Comparison of ENCODE assay signal across 1 cellular context in genomic region chr12:6423267-6424007, GRCh38.
TF ChIP-seq lines count a peak whose summit lies in the region.

No MANE protein-coding gene starts in this region.

TF ChIP-seq in HepG2, 621 proteins besides CTCF, POLR2A, EP300 and RAD21 (continued from another document and continues in another):
- TF ChIP-seq ZHX2 (IDR thresholded peaks at IDR 0.05; ENCODE audit: low read depth), result no peak
- TF ChIP-seq ZHX2 (CRISPR knock-in tag; IDR thresholded peaks at IDR 0.05; ENCODE audit: borderline replicate concordance), result no peak
- no peak for TF ChIP-seq SP140L (CRISPR knock-in tag; IDR thresholded peaks at IDR 0.05; ENCODE audit: borderline replicate concordance)
- peak; percentile 47; the same call in 1 of the 2 replicates for TF ChIP-seq ARID4A (CRISPR knock-in tag; IDR thresholded peaks at IDR 0.05; ENCODE audit: borderline replicate concordance)
- no peak for TF ChIP-seq FUBP1 (CRISPR knock-in tag; IDR thresholded peaks at IDR 0.05; ENCODE audit: borderline replicate concordance)
- TF ChIP-seq IKZF5 (CRISPR knock-in tag; IDR thresholded peaks at IDR 0.05), result no peak; the same call in 1 of the 2 replicates
- no peak for TF ChIP-seq ZMYM2 (CRISPR knock-in tag; IDR thresholded peaks at IDR 0.05)
- no peak for TF ChIP-seq MAFK (conservative IDR thresholded peaks at IDR 0.05 in 1 of 2, IDR thresholded peaks at IDR 0.05 in 1 of 2; ENCODE audit: low read length in 2 of 2)
- TF ChIP-seq RERE (CRISPR knock-in tag; IDR thresholded peaks at IDR 0.05; ENCODE audit: low read depth), result no peak
- no peak for TF ChIP-seq ZNF24 (IDR thresholded peaks at IDR 0.05)
- TF ChIP-seq USF2 (IDR thresholded peaks at IDR 0.05; ENCODE audit: low read depth, low read length), result peak; percentile 49
- peak; percentile 63; the same call in 1 of the 2 replicates for TF ChIP-seq USF2 (CRISPR knock-in tag; IDR thresholded peaks at IDR 0.05; ENCODE audit: borderline replicate concordance)
- TF ChIP-seq RFX3 (CRISPR knock-in tag; IDR thresholded peaks at IDR 0.05), result no peak
- no peak for TF ChIP-seq PRMT3 (CRISPR knock-in tag; IDR thresholded peaks at IDR 0.05; ENCODE audit: borderline replicate concordance, low read depth)
- no peak for TF ChIP-seq NFATC3 (CRISPR knock-in tag; IDR thresholded peaks at IDR 0.05)
- TF ChIP-seq ZNF768 (CRISPR knock-in tag; IDR thresholded peaks at IDR 0.05), result no peak
- TF ChIP-seq ATF7 (IDR thresholded peaks at IDR 0.05), result no peak
- no peak for TF ChIP-seq ATF7 (CRISPR knock-in tag; IDR thresholded peaks at IDR 0.05)
- peak; percentile 75; the same call in 1 of the 2 replicates for TF ChIP-seq KDM2A (CRISPR knock-in tag; IDR thresholded peaks at IDR 0.05; ENCODE audit: borderline replicate concordance, low read depth)
- no peak for TF ChIP-seq RORA (CRISPR knock-in tag; IDR thresholded peaks at IDR 0.05)
- TF ChIP-seq CHD2 (IDR thresholded peaks at IDR 0.05; ENCODE audit: low read depth, low read length), result no peak
- TF ChIP-seq SAFB2 (CRISPR knock-in tag; IDR thresholded peaks at IDR 0.05; ENCODE audit: borderline replicate concordance, low read depth), result no peak
- no peak for TF ChIP-seq SMYD3 (CRISPR knock-in tag; IDR thresholded peaks at IDR 0.05)
- no peak for TF ChIP-seq E2F2 (CRISPR knock-in tag; IDR thresholded peaks at IDR 0.05; ENCODE audit: borderline replicate concordance)
- no peak for TF ChIP-seq ZNF670 (CRISPR knock-in tag; IDR thresholded peaks at IDR 0.05; ENCODE audit: borderline replicate concordance)
- TF ChIP-seq MAZ (IDR thresholded peaks at IDR 0.05; ENCODE audit: borderline replicate concordance, low read depth, low read length), result no peak
- no peak for TF ChIP-seq MAZ (CRISPR knock-in tag; IDR thresholded peaks at IDR 0.05; ENCODE audit: low read depth)
- TF ChIP-seq NR3C1 (CRISPR knock-in tag; IDR thresholded peaks at IDR 0.05), result no peak
- no peak for TF ChIP-seq TSC22D2 (CRISPR knock-in tag; IDR thresholded peaks at IDR 0.05; ENCODE audit: borderline replicate concordance)
- 0 out of 2 replicates have a peak, but pooled peaks have one; percentile 14 for TF ChIP-seq ZNF652 (CRISPR knock-in tag; IDR thresholded peaks at IDR 0.05; ENCODE audit: borderline replicate concordance, low read depth)
- 0 out of 2 replicates have a peak, but pooled peaks have one; percentile 64 for TF ChIP-seq ZFP90 (CRISPR knock-in tag; IDR thresholded peaks at IDR 0.05; ENCODE audit: borderline replicate concordance)
- TF ChIP-seq STAT5B (CRISPR knock-in tag; IDR thresholded peaks at IDR 0.05), result no peak
- no peak for TF ChIP-seq ZNF550 (CRISPR knock-in tag; IDR thresholded peaks at IDR 0.05; ENCODE audit: borderline replicate concordance)
- no peak for TF ChIP-seq TEAD2 (CRISPR knock-in tag; IDR thresholded peaks at IDR 0.05)
- 0 out of 2 replicates have a peak, but pooled peaks have one; percentile 40 for TF ChIP-seq MLX (CRISPR knock-in tag; IDR thresholded peaks at IDR 0.05)
- no peak for TF ChIP-seq FOXJ3 (CRISPR knock-in tag; IDR thresholded peaks at IDR 0.05; ENCODE audit: borderline replicate concordance)
- TF ChIP-seq HDAC6 (IDR thresholded peaks at IDR 0.05; ENCODE audit: low read depth, low read length), result no peak
